In genomic region chr6:73107016-73107415, GRCh38 we compare ENCODE assay signal across 23 cellular contexts.
"Had no signal": no experiment of that assay in that cellular context is flagged by ENCODE, and none has a peak within 500 bp of the region (broad histone marks: within the 10 kb centered on the region; RNA-seq: fewer than 3 reads in every experiment).

No MANE protein-coding gene starts in this region.

- H3K9me3 ChIP-seq: mucosa of descending colon, neutrophil, pancreas, right lobe of liver, testis, tibial artery, upper lobe of left lung had no signal

- H3K27ac ChIP-seq: neutrophil, pancreas, right lobe of liver, testis, tibial artery, upper lobe of left lung had no signal

- H3K27ac Mint-ChIP-seq: effector memory CD8-positive, alpha-beta T cell; immature natural killer cell; mesothelial cell of epicardium; natural killer cell treated with Interleukin-12 subunit alpha and Interleukin-12 subunit beta and Interleukin-15 and Interleukin-18, amount 100 ng/mL, for 72 hours; stimulated activated naive B cell treated with anti-CD40 and anti-IgM and Interleukin-4, amounts not matched to agents 10 μg/mL and 1 μg/mL and 100 μg/mL, for 72 hours had no signal

- H3K27me3 ChIP-seq: neutrophil, pancreas, right lobe of liver, testis, tibial artery, upper lobe of left lung had no signal

- DNase-seq: cortex of kidney; effector memory CD8-positive, alpha-beta T cell; hypothalamus; immature natural killer cell; mesenchymal stem cell; mucosa of descending colon; naive B cell; pancreas; retina; right lobe of liver; small intestine; stimulated activated CD4-positive, alpha-beta T cell treated with anti-CD3 and anti-CD28 coated beads, Interleukin-15, amount 100 ng/mL, for 24 hours; stimulated activated CD4-positive, alpha-beta T cell treated with anti-CD3 and anti-CD28 coated beads, Interleukin-2, amount 100 ng/mL, for 48 hours; stimulated activated naive B cell treated with anti-CD40 and anti-IgM and Interleukin-4, amounts not matched to agents 10 μg/mL and 1 μg/mL and 100 μg/mL, for 72 hours; substantia nigra; testis; tibial artery; upper lobe of left lung had no signal

- H3K4me1 ChIP-seq: pancreas, right lobe of liver, testis, upper lobe of left lung had no signal

- ATAC-seq: effector memory CD8-positive, alpha-beta T cell; mucosa of descending colon; natural killer cell treated with Interleukin-12 subunit alpha and Interleukin-12 subunit beta and Interleukin-15 and Interleukin-18, amount 100 ng/mL, for 72 hours; pancreas; right lobe of liver; stimulated activated naive B cell treated with anti-CD40 and anti-IgM and Interleukin-4, amounts not matched to agents 10 μg/mL and 1 μg/mL and 100 μg/mL, for 72 hours had no signal

- H3K4me3 ChIP-seq: lung, mucosa of descending colon, pancreas, right lobe of liver, testis, tibial artery, upper lobe of left lung had no signal

- H3K36me3 ChIP-seq: neutrophil, pancreas, right lobe of liver, tibial artery, upper lobe of left lung had no signal

- H3K27me3 Mint-ChIP-seq: effector memory CD8-positive, alpha-beta T cell; naive B cell; natural killer cell treated with Interleukin-12 subunit alpha and Interleukin-12 subunit beta and Interleukin-15 and Interleukin-18, amount 100 ng/mL, for 72 hours; stimulated activated naive B cell treated with anti-CD40 and anti-IgM and Interleukin-4, amounts not matched to agents 10 μg/mL and 1 μg/mL and 100 μg/mL, for 72 hours had no signal

- H3K4me1 Mint-ChIP-seq: immature natural killer cell, naive B cell, neural crest cell had no signal

- H3K4me3 Mint-ChIP-seq: effector memory CD8-positive, alpha-beta T cell; immature natural killer cell; mesothelial cell of epicardium; naive B cell; natural killer cell treated with Interleukin-12 subunit alpha and Interleukin-12 subunit beta and Interleukin-15 and Interleukin-18, amount 100 ng/mL, for 72 hours; neural crest cell; stimulated activated naive B cell treated with anti-CD40 and anti-IgM and Interleukin-4, amounts not matched to agents 10 μg/mL and 1 μg/mL and 100 μg/mL, for 72 hours had no signal
